ENCODE assay signal across 18 cellular contexts in the genomic region with DNA sequence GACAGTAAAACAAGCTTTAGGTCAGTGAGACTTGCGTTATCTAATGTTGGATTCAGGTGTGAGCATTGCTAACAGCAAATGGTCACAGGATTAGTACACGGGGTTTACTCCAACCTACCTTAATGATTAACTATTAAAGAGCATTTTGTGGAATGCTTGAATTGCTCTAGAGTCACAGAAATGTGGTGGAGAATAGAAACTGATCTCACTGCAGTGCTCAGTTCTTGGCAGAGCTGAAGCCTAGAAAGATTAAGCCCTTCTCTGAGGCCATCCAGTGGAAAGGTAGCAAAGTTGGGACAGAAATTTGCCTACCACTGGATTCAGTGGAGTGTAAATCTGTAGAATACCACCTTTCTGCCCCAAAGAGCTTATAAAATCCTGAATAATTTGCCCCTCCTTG.
"Had no signal": no experiment of that assay in that cellular context is flagged by ENCODE, and none has a peak within 500 bp of the region (broad histone marks: within the 10 kb centered on the region; RNA-seq: fewer than 3 reads in every experiment).

No MANE protein-coding gene starts in this region.

- H3K4me1 ChIP-seq: right atrium auricular region, suprapubic skin, upper lobe of left lung had no signal

- H3K27me3 ChIP-seq: neutrophil, right atrium auricular region, suprapubic skin, upper lobe of left lung had no signal

- H3K27ac Mint-ChIP-seq: activated CD4-positive, alpha-beta memory T cell treated with anti-CD3 and anti-CD28 coated beads for 36 hours; activated CD4-positive, alpha-beta T cell treated with anti-CD3 and anti-CD28 coated beads for 36 hours; activated CD8-positive, alpha-beta memory T cell treated with anti-CD3 and anti-CD28 coated beads, Interleukin-2, amount 10 ng/mL, durations not matched to agents 7 days and 5 days; stimulated activated naive CD8-positive, alpha-beta T cell treated with anti-CD3 and anti-CD28 coated beads, Interleukin-15, Interleukin-2, amounts not matched to agents 100 ng/mL and 50 ng/mL, for 24 hours; T-helper 1 cell treated with Interleukin-12 subunit alpha and Interleukin-12 subunit beta and Interleukin-4 antibody, amounts not matched to agents 30 μg/mL and 1 μg/mL, for 36 hours had no signal

- H3K4me3 Mint-ChIP-seq: activated CD4-positive, alpha-beta memory T cell treated with anti-CD3 and anti-CD28 coated beads for 36 hours; activated CD4-positive, alpha-beta T cell treated with anti-CD3 and anti-CD28 coated beads for 36 hours; activated CD8-positive, alpha-beta memory T cell treated with anti-CD3 and anti-CD28 coated beads, Interleukin-2, amount 10 ng/mL, durations not matched to agents 7 days and 5 days; naive B cell; stimulated activated naive CD8-positive, alpha-beta T cell treated with anti-CD3 and anti-CD28 coated beads, Interleukin-15, Interleukin-2, amounts not matched to agents 100 ng/mL and 50 ng/mL, for 24 hours; T-helper 1 cell treated with Interleukin-12 subunit alpha and Interleukin-12 subunit beta and Interleukin-4 antibody, amounts not matched to agents 30 μg/mL and 1 μg/mL, for 36 hours had no signal

- H3K9me3 ChIP-seq: neutrophil, right atrium auricular region, suprapubic skin, upper lobe of left lung had no signal

- ATAC-seq: activated CD4-positive, alpha-beta T cell treated with anti-CD3 and anti-CD28 coated beads for 36 hours; activated CD8-positive, alpha-beta memory T cell treated with anti-CD3 and anti-CD28 coated beads, Interleukin-2, amount 10 ng/mL, durations not matched to agents 7 days and 5 days; esophagus mucosa had no signal

- H3K4me3 ChIP-seq: right atrium auricular region, smooth muscle cell, suprapubic skin, upper lobe of left lung had no signal

- H3K36me3 ChIP-seq: WERI-Rb-1 had no signal

- H3K27me3 Mint-ChIP-seq: activated CD4-positive, alpha-beta memory T cell treated with anti-CD3 and anti-CD28 coated beads for 36 hours; activated CD4-positive, alpha-beta T cell treated with anti-CD3 and anti-CD28 coated beads for 36 hours; activated CD8-positive, alpha-beta memory T cell treated with anti-CD3 and anti-CD28 coated beads, Interleukin-2, amount 10 ng/mL, durations not matched to agents 7 days and 5 days; naive B cell; stimulated activated naive CD8-positive, alpha-beta T cell treated with anti-CD3 and anti-CD28 coated beads, Interleukin-15, Interleukin-2, amounts not matched to agents 100 ng/mL and 50 ng/mL, for 24 hours had no signal

- H3K27ac ChIP-seq: neutrophil, right atrium auricular region, suprapubic skin, upper lobe of left lung, WERI-Rb-1 had no signal

- H3K9me3 Mint-ChIP-seq: activated CD4-positive, alpha-beta memory T cell treated with anti-CD3 and anti-CD28 coated beads for 36 hours; naive B cell; T-helper 1 cell treated with Interleukin-12 subunit alpha and Interleukin-12 subunit beta and Interleukin-4 antibody, amounts not matched to agents 30 μg/mL and 1 μg/mL, for 36 hours had no signal

- DNase-seq: activated CD4-positive, alpha-beta memory T cell treated with anti-CD3 and anti-CD28 coated beads for 36 hours; activated CD4-positive, alpha-beta T cell treated with anti-CD3 and anti-CD28 coated beads for 36 hours; activated CD8-positive, alpha-beta memory T cell treated with anti-CD3 and anti-CD28 coated beads, Interleukin-2, amount 10 ng/mL, durations not matched to agents 7 days and 5 days; activated effector memory CD4-positive, alpha-beta T cell treated with Interleukin-2 at 50 U/mL for 16 hours; activated naive CD4-positive, alpha-beta T cell treated with anti-CD3 and anti-CD28 coated beads, Interleukin-2, amount 50 U/mL, for 16 hours; activated T-cell treated with anti-CD3 and anti-CD28 coated beads, Interleukin-2, amount 50 U/mL, for 1 hour; hypothalamus; kidney; naive B cell; upper lobe of left lung; WERI-Rb-1 had no signal
